In the genomic region with DNA sequence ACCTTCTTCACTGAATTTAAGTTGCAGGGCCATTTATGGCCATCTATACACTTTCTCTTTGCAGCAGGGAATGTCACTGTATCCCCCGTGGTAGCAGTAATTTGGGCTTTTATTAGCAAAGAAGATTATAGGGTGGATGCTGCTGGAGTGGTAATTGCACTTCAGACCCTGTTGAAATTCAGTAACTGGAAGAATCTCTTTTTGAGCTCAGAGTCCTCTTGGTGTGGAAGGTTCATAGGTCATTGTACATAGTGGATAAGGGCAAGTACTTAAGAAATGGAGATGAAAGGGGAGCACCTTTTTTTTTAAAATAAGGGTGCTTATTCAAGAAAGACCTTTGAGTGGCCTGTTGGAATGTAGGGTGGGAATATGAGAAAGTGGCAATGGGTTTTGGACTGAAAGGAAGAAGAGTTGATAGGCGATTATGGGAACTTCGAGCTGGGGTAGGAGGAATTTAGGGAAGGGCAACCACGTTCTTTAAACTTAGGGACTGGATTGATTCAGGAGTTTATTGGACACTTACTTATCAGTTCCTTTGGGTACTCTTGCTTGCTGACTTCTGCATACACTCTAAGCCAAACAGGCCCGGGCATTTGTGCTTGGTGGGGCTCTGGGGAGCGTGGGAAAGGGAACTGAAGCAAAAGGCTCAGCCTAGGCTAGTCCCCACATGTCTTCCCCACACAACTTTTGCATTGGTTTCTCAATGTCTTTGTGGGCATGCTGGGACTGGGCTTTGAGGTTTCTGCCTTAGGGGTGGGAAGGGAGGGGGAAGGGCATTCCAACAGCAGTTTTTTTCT, we compare ENCODE assay signal across 9 cellular contexts. TPM values are rescaled to one million over a fixed set of nuclear protein-coding genes. Genes with fewer than 3 reads are reported as not detected.
DNase-seq lines count a peak whose midpoint lies in the region; ATAC-seq, FAIRE-seq and TF ChIP-seq lines count a peak whose summit lies in the region.
"Had no signal": no experiment of that assay in that cellular context is flagged by ENCODE, and none has a peak within 500 bp of the region (broad histone marks: within the 10 kb centered on the region; RNA-seq: fewer than 3 reads in every experiment).

No MANE protein-coding gene starts in this region.

- H3K27ac ChIP-seq in substantia nigra (ENCODE audit: low read depth, low read length, poor library complexity, severe bottlenecking), result peak overlapping the region; percentile 38
- H3K27ac ChIP-seq: adrenal gland had no signal

- DNase-seq in NOMO-1 treated with DMSO at 0.1 percent for 48 hours (lab: John Stamatoyannopoulos, UW; ENCODE audit: unreplicated experiment), result peak; percentile 83
- DNase-seq in left cardiac atrium, result no peak
- peak in 20 of 49 donors; percentile 7 to 48 (median 28) for DNase-seq in substantia nigra (lab: John Stamatoyannopoulos, UW)
- no peak for DNase-seq in activated CD8-positive, alpha-beta memory T cell treated with anti-CD3 and anti-CD28 coated beads, Interleukin-2, amount 50 U/mL, for 48 hours
- DNase-seq in H54 (ENCODE audit: insufficient read length, low spot score), result no peak
- DNase-seq in urothelium cell line (ENCODE audit: low spot score), result no peak

- intact Hi-C loops in left cardiac atrium (cut with DNase I), result no loop called here

- no peak for FAIRE-seq in H54 (lab: Jason Lieb, UNC)
- no peak for FAIRE-seq in urothelium cell line (lab: Jason Lieb, UNC)

- peak; percentile 38 for ATAC-seq in GM21447 (IDR thresholded peaks at IDR 0.05; ENCODE audit: unreplicated experiment)
- ATAC-seq in left cardiac atrium, result peak; percentile 15 to 31
- ATAC-seq in HG02970 (IDR thresholded peaks at IDR 0.05; ENCODE audit: low FRiP score, unreplicated experiment), result no peak

- no peak for TF ChIP-seq POLR2A in H54 (IDR thresholded peaks at IDR 0.05; ENCODE audit: low read depth, low read length)

RNA-seq across cellular contexts. Expression of gene CTNND1, which starts 26.5 kb away (rescaled TPM):
- total RNA-seq in left cardiac atrium, result 10 to 100 TPM; 75.2 to 82.0 TPM

RNA-seq across cellular contexts. Expression of gene BTBD18, which starts 36.5 kb away (rescaled TPM):
- not detected for total RNA-seq in left cardiac atrium
- total RNA-seq: adrenal gland had no signal

RNA-seq across cellular contexts. Expression of gene SELENOH, which starts 46.8 kb away (rescaled TPM):
- total RNA-seq in left cardiac atrium, result 100 to 1,000 TPM in 1 of 2 donors, 10 to 100 TPM in 1; 99.1 to 116 TPM
